8 cellular contexts compared by ENCODE assay signal in the genomic region with DNA sequence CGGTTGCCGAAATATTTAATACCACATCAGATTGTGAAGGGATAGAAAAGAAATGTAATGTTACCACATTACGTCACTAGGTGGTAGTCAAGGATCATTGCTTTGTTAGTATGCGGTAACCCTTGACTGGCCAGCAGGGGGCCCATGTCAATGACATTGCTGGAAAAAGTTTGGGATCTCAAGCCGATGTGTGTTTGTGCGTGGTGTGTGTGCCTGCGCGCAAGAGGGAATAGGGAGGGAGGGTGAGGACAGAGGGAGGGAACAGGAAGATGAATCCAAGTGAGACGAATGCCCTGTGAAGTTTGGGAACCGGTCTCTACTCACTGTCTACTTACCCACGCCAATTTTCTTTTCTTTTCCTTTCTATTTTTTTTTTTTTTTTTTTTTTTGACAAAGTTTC. TPM values are rescaled to one million over a fixed set of nuclear protein-coding genes. Genes with fewer than 3 reads are reported as not detected.
A peak's percentile ranks its signal among the peaks of the same experiment; 100 is the strongest.
DNase-seq lines count a peak whose midpoint lies in the region; ATAC-seq and TF ChIP-seq lines count a peak whose summit lies in the region.

No MANE protein-coding gene starts in this region.

- no peak overlapping the region for H3K27ac ChIP-seq in SK-N-SH (ENCODE audit: low read depth in 2 of 2, low read length in 1 of 2)
- no peak overlapping the region for H3K27ac ChIP-seq in right atrium auricular region

- DNase-seq in NB4 (ENCODE audit: low read depth) (peak; percentile 78), SK-N-SH (peak; percentile 81), right atrium auricular region (ENCODE audit: low spot score) (peak; percentile 74), retinal pigment epithelial cell (ENCODE audit: low read depth) (no peak), mesenteric fat pad (ENCODE audit: low spot score) (no peak)
- DNase-seq in activated naive CD8-positive, alpha-beta T cell treated with anti-CD3 and anti-CD28 coated beads, Interleukin-2, amount 50 U/mL, for 24 hours, result peak; percentile 62

- peaks cover 3% of the 10 kb centered on the region for H3K36me3 Mint-ChIP-seq in activated naive CD8-positive, alpha-beta T cell treated with anti-CD3 and anti-CD28 coated beads, Interleukin-2, amount 50 U/mL, for 24 hours (ENCODE audit: low read depth)

- peak; percentile 95 for ATAC-seq in HG02588 (IDR thresholded peaks at IDR 0.05; ENCODE audit: unreplicated experiment)
- peak; percentile 80 for ATAC-seq in activated naive CD8-positive, alpha-beta T cell treated with anti-CD3 and anti-CD28 coated beads, Interleukin-2, amount 50 U/mL, for 24 hours

- H3K9me3 Mint-ChIP-seq in activated naive CD8-positive, alpha-beta T cell treated with anti-CD3 and anti-CD28 coated beads, Interleukin-2, amount 50 U/mL, for 24 hours, result peaks cover 5% of the 10 kb centered on the region

- H3K36me3 ChIP-seq in SK-N-SH (replicated peaks in 1 of 2; ENCODE audit: control insufficient read depth in 1 of 2, insufficient read depth in 2 of 2, low read length in 1 of 2), result no peaks in the 10 kb centered on the region
- H3K36me3 ChIP-seq in right atrium auricular region, result no peaks in the 10 kb centered on the region

- no peaks in the 10 kb centered on the region for H3K9me3 ChIP-seq in SK-N-SH
- H3K9me3 ChIP-seq in right atrium auricular region, result no peaks in the 10 kb centered on the region

- TF ChIP-seq POLR2A in NB4 (IDR thresholded peaks at IDR 0.05; ENCODE audit: extremely low read depth, insufficient read length), result no peak

- no peaks in the 10 kb centered on the region for H3K9me2 ChIP-seq in SK-N-SH

- WGBS in SK-N-SH (ENCODE audit: low lambda C conversion rate), result under 1% methylated on average over 11 of the region's 11 CpGs

- no peaks in the 10 kb centered on the region for H4K20me1 ChIP-seq in SK-N-SH (ENCODE audit: insufficient read depth)

- peaks cover 11% of the 10 kb centered on the region for H3K27me3 Mint-ChIP-seq in activated naive CD8-positive, alpha-beta T cell treated with anti-CD3 and anti-CD28 coated beads, Interleukin-2, amount 50 U/mL, for 24 hours

- H3F3A ChIP-seq in SK-N-SH (replicated peaks; ENCODE audit: insufficient read depth), result no peaks in the 10 kb centered on the region

- H3K27me3 ChIP-seq in SK-N-SH (ENCODE audit: insufficient read depth), result no peaks in the 10 kb centered on the region
- no peaks in the 10 kb centered on the region for H3K27me3 ChIP-seq in right atrium auricular region

- H3K27ac Mint-ChIP-seq in activated naive CD8-positive, alpha-beta T cell treated with anti-CD3 and anti-CD28 coated beads, Interleukin-2, amount 50 U/mL, for 24 hours, result no peak overlapping the region

- peak overlapping the region; percentile 10; the same call in 1 of the 2 replicates for H2AFZ ChIP-seq in SK-N-SH (ENCODE audit: low read depth)

- CTCF ChIA-PET in SK-N-SH (lab: Yijun Ruan, JAX), result interaction anchor here (0.6 to 13.3 kb wide), 98 partner anchors 10 to 915 kb away, joined by 3 to 328 read pairs (median 4); a partner anchor contains a TSS

- no peak overlapping the region for H3K4me3 Mint-ChIP-seq in activated naive CD8-positive, alpha-beta T cell treated with anti-CD3 and anti-CD28 coated beads, Interleukin-2, amount 50 U/mL, for 24 hours

- H3K9ac ChIP-seq in SK-N-SH, result no peak overlapping the region

- peak; percentile 93 for TF ChIP-seq RAD21 in SK-N-SH (IDR thresholded peaks at IDR 0.05; ENCODE audit: low read length)

- TF ChIP-seq EP300 in SK-N-SH (IDR thresholded peaks at IDR 0.05; ENCODE audit: borderline replicate concordance in 1 of 2, low read depth in 1 of 2, low read length in 1 of 2), result no peak

- H3K4me3 ChIP-seq in NB4 (ENCODE audit: low read depth, low read length) (no peak overlapping the region), SK-N-SH (ENCODE audit: low read depth in 2 of 2, low read length in 1 of 2) (peak overlapping the region; percentile 27 to 30; a peak in 3 of 4 replicates), right atrium auricular region (no peak overlapping the region), retinal pigment epithelial cell (ENCODE audit: low read length) (no peak overlapping the region)

- H3K4me1 Mint-ChIP-seq in activated naive CD8-positive, alpha-beta T cell treated with anti-CD3 and anti-CD28 coated beads, Interleukin-2, amount 50 U/mL, for 24 hours, result peaks cover 2% of the 10 kb centered on the region

- TF ChIP-seq CTCF in GM12872 (IDR thresholded peaks at IDR 0.05; ENCODE audit: insufficient read depth, low read depth, low read length) (peak; percentile 95), NB4 (IDR thresholded peaks at IDR 0.05; ENCODE audit: low read depth, low read length) (peak; percentile 97), SK-N-SH (IDR thresholded peaks at IDR 0.05) (peak; percentile 99), right atrium auricular region (IDR thresholded peaks at IDR 0.05) (peak; percentile 77 to 93), retinal pigment epithelial cell (conservative IDR thresholded peaks at IDR 0.05; ENCODE audit: low read depth, low read length) (peak; percentile 98)

- POLR2A ChIA-PET in SK-N-SH (lab: Yijun Ruan, JAX), result no interaction called here

- peak overlapping the region; percentile 58 for H3K4me2 ChIP-seq in SK-N-SH

- H3K79me2 ChIP-seq in SK-N-SH (ENCODE audit: insufficient read depth), result no peaks in the 10 kb centered on the region

- H3K4me1 ChIP-seq in SK-N-SH (ENCODE audit: control insufficient read depth in 1 of 2, insufficient read depth in 2 of 2, low read depth in 1 of 2, low read length in 1 of 2) (peaks cover 0 to 2% of the 10 kb centered on the region in 2 experiments; a peak in 1 of 4 replicates), right atrium auricular region (no peaks in the 10 kb centered on the region)

TF ChIP-seq in SK-N-SH, 30 proteins besides CTCF, POLR2A, EP300 and RAD21 (continues in another document):
- TF ChIP-seq RFX5 (IDR thresholded peaks at IDR 0.05; ENCODE audit: low read length), result 0 out of 2 replicates have a peak, but pooled peaks have one; percentile 21
- TF ChIP-seq GATA2 (CRISPR knock-in tag; IDR thresholded peaks at IDR 0.05), result no peak
- TF ChIP-seq YY1 (IDR thresholded peaks at IDR 0.05; ENCODE audit: low read depth), result no peak
- TF ChIP-seq, protein P1, sequence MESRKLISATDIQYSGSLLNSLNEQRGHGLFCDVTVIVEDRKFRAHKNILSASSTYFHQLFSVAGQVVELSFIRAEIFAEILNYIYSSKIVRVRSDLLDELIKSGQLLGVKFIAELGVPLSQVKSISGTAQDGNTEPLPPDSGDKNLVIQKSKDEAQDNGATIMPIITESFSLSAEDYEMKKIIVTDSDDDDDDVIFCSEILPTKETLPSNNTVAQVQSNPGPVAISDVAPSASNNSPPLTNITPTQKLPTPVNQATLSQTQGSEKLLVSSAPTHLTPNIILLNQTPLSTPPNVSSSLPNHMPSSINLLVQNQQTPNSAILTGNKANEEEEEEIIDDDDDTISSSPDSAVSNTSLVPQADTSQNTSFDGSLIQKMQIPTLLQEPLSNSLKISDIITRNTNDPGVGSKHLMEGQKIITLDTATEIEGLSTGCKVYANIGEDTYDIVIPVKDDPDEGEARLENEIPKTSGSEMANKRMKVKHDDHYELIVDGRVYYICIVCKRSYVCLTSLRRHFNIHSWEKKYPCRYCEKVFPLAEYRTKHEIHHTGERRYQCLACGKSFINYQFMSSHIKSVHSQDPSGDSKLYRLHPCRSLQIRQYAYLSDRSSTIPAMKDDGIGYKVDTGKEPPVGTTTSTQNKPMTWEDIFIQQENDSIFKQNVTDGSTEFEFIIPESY (IDR thresholded peaks at IDR 0.05; ENCODE audit: borderline replicate concordance, low read depth), result no peak
- TF ChIP-seq, protein P2, sequence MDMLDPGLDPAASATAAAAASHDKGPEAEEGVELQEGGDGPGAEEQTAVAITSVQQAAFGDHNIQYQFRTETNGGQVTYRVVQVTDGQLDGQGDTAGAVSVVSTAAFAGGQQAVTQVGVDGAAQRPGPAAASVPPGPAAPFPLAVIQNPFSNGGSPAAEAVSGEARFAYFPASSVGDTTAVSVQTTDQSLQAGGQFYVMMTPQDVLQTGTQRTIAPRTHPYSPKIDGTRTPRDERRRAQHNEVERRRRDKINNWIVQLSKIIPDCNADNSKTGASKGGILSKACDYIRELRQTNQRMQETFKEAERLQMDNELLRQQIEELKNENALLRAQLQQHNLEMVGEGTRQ (IDR thresholded peaks at IDR 0.05; ENCODE audit: borderline replicate concordance, low read depth, low read length), result no peak
- TF ChIP-seq, protein P3, sequence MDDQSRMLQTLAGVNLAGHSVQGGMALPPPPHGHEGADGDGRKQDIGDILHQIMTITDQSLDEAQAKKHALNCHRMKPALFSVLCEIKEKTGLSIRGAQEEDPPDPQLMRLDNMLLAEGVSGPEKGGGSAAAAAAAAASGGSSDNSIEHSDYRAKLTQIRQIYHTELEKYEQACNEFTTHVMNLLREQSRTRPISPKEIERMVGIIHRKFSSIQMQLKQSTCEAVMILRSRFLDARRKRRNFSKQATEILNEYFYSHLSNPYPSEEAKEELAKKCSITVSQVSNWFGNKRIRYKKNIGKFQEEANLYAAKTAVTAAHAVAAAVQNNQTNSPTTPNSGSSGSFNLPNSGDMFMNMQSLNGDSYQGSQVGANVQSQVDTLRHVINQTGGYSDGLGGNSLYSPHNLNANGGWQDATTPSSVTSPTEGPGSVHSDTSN (IDR thresholded peaks at IDR 0.05), result no peak
- 0 out of 2 replicates have a peak, but pooled peaks have one; percentile 14 for TF ChIP-seq NRF1 (IDR thresholded peaks at IDR 0.05; ENCODE audit: low read depth, low read length)
- TF ChIP-seq JUND (IDR thresholded peaks at IDR 0.05), result no peak
- TF ChIP-seq MEF2A (IDR thresholded peaks at IDR 0.05; ENCODE audit: borderline replicate concordance, low read depth), result no peak
- peak; percentile 67 for TF ChIP-seq RCOR1 (IDR thresholded peaks at IDR 0.05; ENCODE audit: low read length)
- TF ChIP-seq FOXM1 (IDR thresholded peaks at IDR 0.05; ENCODE audit: low read depth), result no peak
- no peak for TF ChIP-seq TAF1 (IDR thresholded peaks at IDR 0.05; ENCODE audit: borderline replicate concordance, low read depth, low read length)
- TF ChIP-seq RXRA (IDR thresholded peaks at IDR 0.05; ENCODE audit: borderline replicate concordance, low read depth), result no peak
- no peak for TF ChIP-seq EZH2phosphoT487 (IDR thresholded peaks at IDR 0.05; ENCODE audit: borderline replicate concordance, low read depth)

RNA-seq across cellular contexts. Expression of a gene that starts 10.7 kb away (rescaled TPM):
- not detected in 2 replicates for polyA plus RNA-seq in SK-N-SH (2012; rRNA removed)
- polyA plus RNA-seq in SK-N-SH (2012; cell fraction: cytosol; rRNA removed), result not detected in 2 replicates
- not detected in 2 replicates for polyA plus RNA-seq in SK-N-SH (2012; cell fraction: nucleus; rRNA removed)
- total RNA-seq in right atrium auricular region, result not detected
- 0.22 TPM for total RNA-seq in mesenteric fat pad

RNA-seq across cellular contexts. Expression of a gene that starts 45.7 kb away (rescaled TPM):
- polyA plus RNA-seq in SK-N-SH (2012; rRNA removed), result 8.2 and 10.2 TPM in 2 replicates
- 10.7 and 11.2 TPM in 2 replicates for polyA plus RNA-seq in SK-N-SH (2012; cell fraction: cytosol; rRNA removed)
- polyA plus RNA-seq in SK-N-SH (2012; cell fraction: nucleus; rRNA removed), result 5.0 and 11.9 TPM in 2 replicates
- total RNA-seq in right atrium auricular region (10 to 100 TPM; 12.7 to 16.0 TPM), mesenteric fat pad (6.5 TPM)

Comparison
In these comparisons a context has a peak if more than half of its experiments do, and no peak if none do; other contexts are left out.
1. DNase-seq: peak in NB4 (single experiment), SK-N-SH (single experiment), activated naive CD8-positive, alpha-beta T cell treated with anti-CD3 and anti-CD28 coated beads, Interleukin-2, amount 50 U/mL, for 24 hours (single experiment) and right atrium auricular region (single experiment); none in retinal pigment epithelial cell (single experiment) and mesenteric fat pad (single experiment).
2. H3K4me3 ChIP-seq: peak in SK-N-SH (2 of 2); none in NB4 (single experiment), right atrium auricular region (0 of 2) and retinal pigment epithelial cell (single experiment).
3. Peak in every context shown above with its lines, with median percentiles within 50 percentile points of each other: CTCF ChIP-seq.